In the genomic region with DNA sequence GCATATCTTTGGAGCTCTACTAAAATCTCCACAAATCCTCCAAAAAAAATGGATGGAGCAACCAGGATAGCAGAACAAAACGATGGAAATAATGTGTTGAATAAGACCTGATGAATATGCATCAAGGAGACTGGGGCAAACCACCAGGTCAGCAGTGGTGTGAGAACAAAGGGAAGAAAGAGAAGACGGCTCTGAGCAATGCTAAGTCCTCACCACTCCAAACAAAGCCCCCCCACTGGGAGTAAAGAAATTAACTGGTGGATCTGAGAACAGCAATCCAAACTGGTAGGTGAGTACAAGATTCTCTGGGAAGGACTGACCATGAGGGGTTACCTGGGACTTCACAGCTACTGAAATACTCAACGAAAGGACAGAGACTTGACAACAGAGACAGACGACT, we compare ENCODE assay signal across 18 cellular contexts.
A peak's percentile ranks its signal among the peaks of the same experiment; 100 is the strongest.
DNase-seq lines count a peak whose midpoint lies in the region; TF ChIP-seq lines count a peak whose summit lies in the region.
"Had no signal": no experiment of that assay in that cellular context is flagged by ENCODE, and none has a peak within 500 bp of the region (broad histone marks: within the 10 kb centered on the region; RNA-seq: fewer than 3 reads in every experiment).

No MANE protein-coding gene starts in this region.

- H3K4me2 ChIP-seq in neuronal stem cell (ENCODE audit: insufficient read depth, low read length, poor library complexity, severe bottlenecking) = no peak overlapping the region
- H3K4me2 ChIP-seq: KMS-11 had no signal

- peak overlapping the region; percentile 56 for H2AFZ ChIP-seq in neuronal stem cell (ENCODE audit: low read length)

- no peaks in the 10 kb centered on the region for H3K36me3 ChIP-seq in iPS DF 6.9 (ENCODE audit: control insufficient read depth, insufficient read depth, low read length)
- H3K36me3 ChIP-seq in neuronal stem cell (replicated peaks in 1 of 2; ENCODE audit: control insufficient read depth in 2 of 2, insufficient read depth in 2 of 2, low read length in 2 of 2) = no peaks in the 10 kb centered on the region
- H3K36me3 ChIP-seq in ascending aorta = no peaks in the 10 kb centered on the region

- no peak overlapping the region for H3K4ac ChIP-seq in neuronal stem cell (ENCODE audit: low read length)

- H3K4me1 ChIP-seq in iPS DF 6.9 (ENCODE audit: control insufficient read depth, insufficient read depth, low read length) (peaks cover 2% of the 10 kb centered on the region; the same call in 1 of the 2 replicates), neuronal stem cell (ENCODE audit: control insufficient read depth in 2 of 2, insufficient read depth in 1 of 2, low read depth in 1 of 2, low read length in 2 of 2) (peaks cover 0 to 6% of the 10 kb centered on the region in 2 donors), ascending aorta (no peaks in the 10 kb centered on the region)

- H3K14ac ChIP-seq in neuronal stem cell (ENCODE audit: low read length) = no peak overlapping the region

- no peak overlapping the region for H2BK120ac ChIP-seq in neuronal stem cell (ENCODE audit: low read depth, low read length)

- H3K4me3 ChIP-seq in astrocyte of the cerebellum (ENCODE audit: low read depth, low read length) = no peak overlapping the region
- no peak overlapping the region for H3K4me3 ChIP-seq in iPS DF 6.9 (ENCODE audit: low read length)
- H3K4me3 ChIP-seq in neuronal stem cell (ENCODE audit: low read length in 2 of 2) = no peak overlapping the region
- no peak overlapping the region for H3K4me3 ChIP-seq in ascending aorta

- no peaks in the 10 kb centered on the region for H3K79me1 ChIP-seq in neuronal stem cell (ENCODE audit: low read depth, low read length)

- H2BK12ac ChIP-seq in neuronal stem cell (ENCODE audit: low read length) = no peak overlapping the region

- TF ChIP-seq CTCF in astrocyte of the cerebellum (IDR thresholded peaks at IDR 0.05; ENCODE audit: low read depth, low read length, missing control alignments) = no peak
- TF ChIP-seq CTCF in ascending aorta (IDR thresholded peaks at IDR 0.05) = no peak

- H3K27ac ChIP-seq in iPS DF 6.9 (ENCODE audit: low read length) = no peak overlapping the region
- H3K27ac ChIP-seq in neuronal stem cell (replicated peaks; ENCODE audit: low read length) = no peak overlapping the region
- no peak overlapping the region for H3K27ac ChIP-seq in ascending aorta
- H3K27ac ChIP-seq: KMS-11 had no signal

- H3K27me3 ChIP-seq in iPS DF 6.9 (ENCODE audit: control insufficient read depth, insufficient read depth, low read length) = no peaks in the 10 kb centered on the region
- H3K27me3 ChIP-seq in neuronal stem cell (ENCODE audit: control insufficient read depth in 3 of 3, insufficient read depth in 3 of 3, low read depth in 1 of 3, low read length in 3 of 3) = no peaks in the 10 kb centered on the region
- no peaks in the 10 kb centered on the region for H3K27me3 ChIP-seq in ascending aorta

- H2BK5ac ChIP-seq in neuronal stem cell (ENCODE audit: low read length) = no peak overlapping the region

- no peak overlapping the region for H3K23ac ChIP-seq in neuronal stem cell (ENCODE audit: low read depth, low read length, poor library complexity)

- DNase-seq in HT1080 (ENCODE audit: low read depth) (peak; percentile 13), astrocyte of the cerebellum (ENCODE audit: low read depth) (peak; percentile 15), iPS DF 6.9 (ENCODE audit: low read depth, low spot score) (peak; percentile 41), neuronal stem cell (ENCODE audit: low spot score) (no peak), Kasumi-1 (lab: John Stamatoyannopoulos, UW) (no peak), NK-92 (lab: John Stamatoyannopoulos, UW; ENCODE audit: unreplicated experiment) (no peak), ascending aorta (ENCODE audit: low spot score in 2 of 2) (no peak)
- DNase-seq: CD4-positive, alpha-beta T cell; COR-L47; DND-41; IMR-90; MV-4-11; NCI-H1105 treated with DMSO at 0.1 percent for 48 hours; NCI-H1694 treated with DMSO at 0.1 percent for 48 hours; NCI-H2081 treated with DMSO at 0.1 percent for 48 hours; NK-92 treated with Interleukin-12 subunit alpha and Interleukin-12 subunit beta, amount 100 ng/mL, for 24 hours; SIG-M5 had no signal

- intact Hi-C loops in ascending aorta (cut with DNase I) = no loop called here

- H3K9me3 ChIP-seq in iPS DF 6.9 (ENCODE audit: control insufficient read depth, insufficient read depth, low read length) (no peaks in the 10 kb centered on the region), neuronal stem cell (replicated peaks in 1 of 2; ENCODE audit: control insufficient read depth in 2 of 2, insufficient read depth in 1 of 2, low read depth in 1 of 2, low read length in 2 of 2) (peaks cover 0 to 4% of the 10 kb centered on the region in 2 donors), ascending aorta (peaks cover 0 to 4% of the 10 kb centered on the region in 2 donors)

- no peak overlapping the region for H2AK5ac ChIP-seq in neuronal stem cell (ENCODE audit: low read depth, low read length)

- no peak overlapping the region for H2BK15ac ChIP-seq in neuronal stem cell (ENCODE audit: low read length)

- H4K8ac ChIP-seq in neuronal stem cell (ENCODE audit: low read depth, low read length) = no peak overlapping the region

- in situ Hi-C loops in astrocyte of the cerebellum (cut with HindIII; ENCODE audit: low sequenced_read_pairs) = no loop called here

- no peak overlapping the region for H3K9ac ChIP-seq in neuronal stem cell (ENCODE audit: low read depth, low read length, poor library complexity)
- H3K9ac ChIP-seq: KMS-11 had no signal

- WGBS in iPS DF 6.9 (ENCODE audit: insufficient coverage, insufficient read length) = no CpG with 5 or more reads among the region's 4 CpGs
- no CpG with 5 or more reads among the region's 4 CpGs for WGBS in neuronal stem cell (ENCODE audit: extremely low coverage in 2 of 2, insufficient read length in 2 of 2, insufficient replicate concordance in 1 of 2), 2 donors

- H4K91ac ChIP-seq in neuronal stem cell (ENCODE audit: low read depth, low read length, poor library complexity) = no peak overlapping the region

- no peak overlapping the region for H3K18ac ChIP-seq in neuronal stem cell (ENCODE audit: low read length)

Comparison
In these comparisons a context has a peak if more than half of its experiments do, and no peak if none do; other contexts are left out.
1. DNase-seq: peak in HT1080 (single experiment), astrocyte of the cerebellum (single experiment) and iPS DF 6.9 (single experiment); none in neuronal stem cell (single experiment), Kasumi-1 (0 of 2), NK-92 (single experiment) and ascending aorta (0 of 2).